In the genomic region with DNA sequence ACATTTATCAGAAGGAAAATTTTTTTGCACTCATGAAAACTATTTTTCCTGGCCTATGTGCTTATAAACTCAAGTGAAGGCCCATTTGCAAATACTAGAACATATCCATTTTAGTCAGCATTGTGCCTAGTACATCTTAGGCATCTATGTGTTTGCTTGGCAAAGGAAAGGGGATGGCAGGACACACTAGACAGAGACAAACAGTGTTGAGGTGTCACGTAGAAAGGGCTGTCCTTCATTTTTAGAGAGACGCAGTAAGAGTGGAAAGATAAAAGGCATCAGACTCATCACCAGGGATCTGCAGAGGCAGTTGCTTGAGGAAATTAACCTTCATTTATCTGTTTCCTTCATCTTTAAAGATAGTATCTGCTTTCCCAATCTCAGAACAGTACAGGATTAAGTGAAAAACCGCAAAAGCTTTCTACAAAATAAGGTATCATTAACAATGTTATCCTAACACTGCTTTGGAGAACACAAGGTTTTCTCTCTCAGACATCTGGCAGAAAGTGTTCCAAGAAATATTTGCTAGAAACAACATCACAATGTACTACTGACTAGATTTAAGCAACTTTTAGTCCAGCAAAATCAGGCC, we compare ENCODE assay signal across 2 cellular contexts.
TF ChIP-seq lines count a peak whose summit lies in the region.

No MANE protein-coding gene starts in this region.

TF ChIP-seq in endothelial cell of umbilical vein, 7 proteins besides CTCF, POLR2A, EP300 and RAD21:
- TF ChIP-seq GATA2 (IDR thresholded peaks at IDR 0.05; ENCODE audit: insufficient read depth, insufficient read length, low read depth, low read length): peak; percentile 31
- TF ChIP-seq, protein P1, sequence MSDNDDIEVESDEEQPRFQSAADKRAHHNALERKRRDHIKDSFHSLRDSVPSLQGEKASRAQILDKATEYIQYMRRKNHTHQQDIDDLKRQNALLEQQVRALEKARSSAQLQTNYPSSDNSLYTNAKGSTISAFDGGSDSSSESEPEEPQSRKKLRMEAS (IDR thresholded peaks at IDR 0.05; ENCODE audit: insufficient read depth, insufficient read length): no peak

TF ChIP-seq in SK-N-SH, 30 proteins besides CTCF, POLR2A, EP300 and RAD21:
- TF ChIP-seq, protein P1 (IDR thresholded peaks at IDR 0.05; ENCODE audit: low read depth): no peak
TF ChIP-seq in SK-N-SH: peak in this region for 0.
